28 cellular contexts compared by ENCODE assay signal in the genomic region with DNA sequence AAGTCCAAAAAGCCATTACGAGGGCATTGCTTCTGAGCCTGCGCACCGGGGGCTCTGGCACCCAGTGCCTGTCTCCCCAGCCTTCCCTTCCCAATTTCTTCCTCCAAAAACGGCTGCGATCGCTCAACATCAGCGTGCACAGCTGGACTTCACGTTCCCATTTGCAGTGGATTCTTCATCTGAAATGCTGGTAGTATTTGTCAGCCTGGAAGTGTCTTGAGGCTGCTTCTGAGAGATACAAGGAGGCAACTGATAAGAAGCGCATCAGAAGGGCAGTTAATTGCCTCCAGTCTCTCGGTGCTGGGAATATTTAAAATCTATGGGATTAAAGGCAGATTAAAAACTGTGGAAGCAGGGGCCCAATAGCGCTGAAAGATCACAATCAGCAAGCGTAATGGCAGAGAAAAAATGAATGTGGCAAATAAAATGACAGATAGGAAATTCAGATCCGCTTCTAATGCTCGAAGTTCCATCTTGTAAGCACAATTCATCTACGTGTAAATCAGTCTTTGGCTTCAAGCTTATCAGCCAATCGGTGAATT.
"Had no signal": no experiment of that assay in that cellular context is flagged by ENCODE, and none has a peak within 500 bp of the region (broad histone marks: within the 10 kb centered on the region; RNA-seq: fewer than 3 reads in every experiment).

No MANE protein-coding gene starts in this region.

- ATAC-seq: activated CD4-positive, alpha-beta T cell treated with anti-CD3 and anti-CD28 coated beads for 36 hours; activated CD8-positive, alpha-beta memory T cell treated with anti-CD3 and anti-CD28 coated beads, Interleukin-2, amount 10 ng/mL, durations not matched to agents 7 days and 5 days; activated CD8-positive, alpha-beta T cell treated with anti-CD3 and anti-CD28 coated beads, Interleukin-2, amount 10 ng/mL, durations not matched to agents 7 days and 5 days; activated naive CD8-positive, alpha-beta T cell treated with anti-CD3 and anti-CD28 coated beads, Interleukin-2, amount 50 U/mL, for 24 hours; body of pancreas; gastroesophageal sphincter; heart right ventricle had no signal

- H3K27me3 ChIP-seq: adrenal gland, body of pancreas, colonic mucosa had no signal

- H3K27ac ChIP-seq: adrenal gland, body of pancreas, colonic mucosa, epithelial cell of prostate, esophagus squamous epithelium, gastroesophageal sphincter, heart right ventricle had no signal

- H3K36me3 ChIP-seq: adrenal gland, colonic mucosa, esophagus squamous epithelium, gastroesophageal sphincter, heart right ventricle had no signal

- H3K4me3 ChIP-seq: adrenal gland, body of pancreas, colonic mucosa, esophagus squamous epithelium, gastroesophageal sphincter, heart right ventricle had no signal

- H3K4me1 ChIP-seq: adrenal gland, body of pancreas, colonic mucosa, esophagus squamous epithelium, gastroesophageal sphincter, heart right ventricle had no signal

- DNase-seq: activated CD4-positive, alpha-beta memory T cell treated with anti-CD3 and anti-CD28 coated beads for 36 hours; activated CD4-positive, alpha-beta T cell treated with anti-CD3 and anti-CD28 coated beads for 36 hours; activated CD4-positive, alpha-beta T cell treated with anti-CD3 and anti-CD28 coated beads, Interleukin-2, amount 10 ng/mL, durations not matched to agents 24 days and 14 days; activated CD4-positive, CD25-positive, alpha-beta regulatory T cell; activated CD4-positive, CD25-positive, alpha-beta regulatory T cell treated with anti-CD3 and anti-CD28 coated beads, Interleukin-2, amount 50 U/mL, for 72 hours; activated CD8-positive, alpha-beta memory T cell treated with anti-CD3 and anti-CD28 coated beads, Interleukin-2, amount 10 ng/mL, durations not matched to agents 7 days and 5 days; activated CD8-positive, alpha-beta memory T cell treated with anti-CD3 and anti-CD28 coated beads, Interleukin-2, amount 50 U/mL, for 4 hours; activated CD8-positive, alpha-beta T cell treated with anti-CD3 and anti-CD28 coated beads, Interleukin-2, amount 10 ng/mL, durations not matched to agents 7 days and 5 days; activated effector memory CD4-positive, alpha-beta T cell treated with anti-CD3 and anti-CD28 coated beads, Interleukin-2, amount 50 U/mL, for 16 hours; activated naive CD4-positive, alpha-beta T cell treated with anti-CD3 and anti-CD28 coated beads for 36 hours; activated naive CD8-positive, alpha-beta T cell treated with anti-CD3 and anti-CD28 coated beads for 36 hours; activated naive CD8-positive, alpha-beta T cell treated with anti-CD3 and anti-CD28 coated beads, Interleukin-2, amount 50 U/mL, for 24 hours; activated T-cell treated with anti-CD3 and anti-CD28 coated beads, Interleukin-2, amount 50 U/mL, for 1 hour; activated T-cell treated with anti-CD3 and anti-CD28 coated beads, Interleukin-2, amount 50 U/mL, for 48 hours; adrenal gland; amygdala; aorta; body of pancreas; caudate nucleus; cerebellar nuclear complex; colonic mucosa; effector CD8-positive, alpha-beta T cell; esophagus squamous epithelium; foreskin melanocyte; heart right ventricle; T-helper 2 cell had no signal

- H3K9me3 ChIP-seq: adrenal gland, body of pancreas, colonic mucosa, esophagus squamous epithelium, gastroesophageal sphincter, heart right ventricle had no signal
